ENCODE assay signal across 20 cellular contexts in genomic region chr10:69497611-69498390, GRCh38. TPM values are rescaled to one million over a fixed set of nuclear protein-coding genes. Genes with fewer than 3 reads are reported as not detected.
DNase-seq lines count a peak whose midpoint lies in the region; ATAC-seq and TF ChIP-seq lines count a peak whose summit lies in the region.
"Had no signal": no experiment of that assay in that cellular context is flagged by ENCODE, and none has a peak within 500 bp of the region (broad histone marks: within the 10 kb centered on the region; RNA-seq: fewer than 3 reads in every experiment).

No MANE protein-coding gene starts in this region.

- H3K27me3 ChIP-seq in gastrocnemius medialis, result no peaks in the 10 kb centered on the region
- H3K27me3 ChIP-seq: BE2C, colonic mucosa, ovary had no signal

- no peaks in the 10 kb centered on the region for H3K9me3 ChIP-seq in gastrocnemius medialis
- H3K9me3 ChIP-seq: BE2C, colonic mucosa, ovary, thoracic aorta had no signal

- H3K36me3 Mint-ChIP-seq in activated CD4-positive, alpha-beta memory T cell treated with anti-CD3 and anti-CD28 coated beads, Interleukin-2, amount 10 ng/mL, durations not matched to agents 7 days and 5 days (ENCODE audit: low read depth), result no peaks in the 10 kb centered on the region
- H3K36me3 Mint-ChIP-seq: memory B cell had no signal

- no peak for TF ChIP-seq CTCF in gastrocnemius medialis (IDR thresholded peaks at IDR 0.05 in 4 of 5, conservative IDR thresholded peaks at IDR 0.05 in 1 of 5)

- no peak overlapping the region for H3K4me3 ChIP-seq in gastrocnemius medialis
- H3K4me3 ChIP-seq: colonic mucosa, ovary, SK-N-MC, thoracic aorta had no signal

- H3K4me1 ChIP-seq in gastrocnemius medialis, result peaks cover 45 to 57% of the 10 kb centered on the region in 2 donors
- H3K4me1 ChIP-seq: colonic mucosa had no signal

- intact Hi-C loops in gastrocnemius medialis (cut with DNase I; ENCODE audit: low total_unique reads), result loop anchor here (2.0 kb wide), 2 partner anchors 47 to 59 kb away; partner anchors contain the start of gene TSPAN15

- no peaks in the 10 kb centered on the region for H3K36me3 ChIP-seq in gastrocnemius medialis
- H3K36me3 ChIP-seq: BE2C, colonic mucosa, ovary, thoracic aorta, WERI-Rb-1 had no signal

- no peaks in the 10 kb centered on the region for H3K9me3 Mint-ChIP-seq in activated CD4-positive, alpha-beta memory T cell treated with anti-CD3 and anti-CD28 coated beads, Interleukin-2, amount 10 ng/mL, durations not matched to agents 7 days and 5 days
- H3K9me3 Mint-ChIP-seq: memory B cell had no signal

- H3K27ac ChIP-seq in gastrocnemius medialis, result peak overlapping the region; percentile 68 to 91 (median 84)
- H3K27ac ChIP-seq: colonic mucosa, HL-60, ovary, SK-N-MC, WERI-Rb-1 had no signal

- H3K27ac Mint-ChIP-seq in activated CD4-positive, alpha-beta memory T cell treated with anti-CD3 and anti-CD28 coated beads, Interleukin-2, amount 10 ng/mL, durations not matched to agents 7 days and 5 days, result peak overlapping the region; percentile 28
- H3K27ac Mint-ChIP-seq: memory B cell had no signal

- DNase-seq in GDM1 (lab: John Stamatoyannopoulos, UW) (peak; percentile 38), islet precursor cell (peak; percentile 47), gastrocnemius medialis (peak in 1 of 2 donors; percentile 12), pons (ENCODE audit: low spot score) (no peak), H4 (ENCODE audit: low spot score) (no peak)
- DNase-seq in activated CD4-positive, alpha-beta memory T cell treated with anti-CD3 and anti-CD28 coated beads, Interleukin-2, amount 10 ng/mL, durations not matched to agents 7 days and 5 days, result peak; percentile 42
- DNase-seq: activated CD8-positive, alpha-beta memory T cell treated with anti-CD3 and anti-CD28 coated beads, Interleukin-2, amount 50 U/mL, for 4 hours; BE2C; colonic mucosa; DMS79 treated with DMSO at 0.1 percent for 48 hours; NCI-H1694; NCI-H446 treated with DMSO at 0.1 percent for 48 hours; ovary; WERI-Rb-1 had no signal

- POLR2A ChIA-PET in activated CD4-positive, alpha-beta memory T cell treated with anti-CD3 and anti-CD28 coated beads, Interleukin-2, amount 10 ng/mL, durations not matched to agents 7 days and 5 days (lab: Charles Lee), result interaction anchor here (1.2 to 1.4 kb wide), 2 partner anchors 11 to 180 kb away, joined by 3 read pairs; no protein-coding TSS in a partner anchor

- no peak overlapping the region for H3K4me3 Mint-ChIP-seq in activated CD4-positive, alpha-beta memory T cell treated with anti-CD3 and anti-CD28 coated beads, Interleukin-2, amount 10 ng/mL, durations not matched to agents 7 days and 5 days
- H3K4me3 Mint-ChIP-seq: memory B cell had no signal

- peaks cover 14% of the 10 kb centered on the region for H3K4me1 Mint-ChIP-seq in activated CD4-positive, alpha-beta memory T cell treated with anti-CD3 and anti-CD28 coated beads, Interleukin-2, amount 10 ng/mL, durations not matched to agents 7 days and 5 days
- H3K4me1 Mint-ChIP-seq: memory B cell had no signal

- no peaks in the 10 kb centered on the region for H3K27me3 Mint-ChIP-seq in activated CD4-positive, alpha-beta memory T cell treated with anti-CD3 and anti-CD28 coated beads, Interleukin-2, amount 10 ng/mL, durations not matched to agents 7 days and 5 days

- CTCF ChIA-PET in activated CD4-positive, alpha-beta memory T cell treated with anti-CD3 and anti-CD28 coated beads, Interleukin-2, amount 10 ng/mL, durations not matched to agents 7 days and 5 days (lab: Charles Lee), result interaction anchor here (1.0 to 1.1 kb wide), 2 partner anchors 70 to 90 kb away, joined by 3 read pairs; no protein-coding TSS in a partner anchor

- in situ Hi-C loops in gastrocnemius medialis (cut with MboI; ENCODE audit: low sequenced_read_pairs in 4 of 4), result no loop called here

- no peak for TF ChIP-seq POLR2A in gastrocnemius medialis (IDR thresholded peaks at IDR 0.05)

- no peak for ATAC-seq in gastrocnemius medialis
- no peak for ATAC-seq in HG02678 (IDR thresholded peaks at IDR 0.05; ENCODE audit: unreplicated experiment)
- ATAC-seq: HCT116 had no signal

RNA-seq across cellular contexts. Expression of gene TSPAN15, which starts 46.5 kb away (rescaled TPM):
- 1 to 10 TPM; 9.0 to 9.1 TPM for total RNA-seq in activated CD4-positive, alpha-beta memory T cell treated with anti-CD3 and anti-CD28 coated beads, Interleukin-2, amount 10 ng/mL, durations not matched to agents 7 days and 5 days
- 10 to 100 TPM in 2 of 4 donors, 1 to 10 TPM in 2; 7.9 to 21.0 (median 11.8) TPM for total RNA-seq in gastrocnemius medialis
- total RNA-seq in H4 (2014; rRNA removed; shearing (Covaris generic)), result not detected in 2 replicates

Comparison
In these comparisons a context has a peak if more than half of its experiments do, and no peak if none do; other contexts are left out.
1. DNase-seq: peak in GDM1 (single experiment), activated CD4-positive, alpha-beta memory T cell treated with anti-CD3 and anti-CD28 coated beads, Interleukin-2, amount 10 ng/mL, durations not matched to agents 7 days and 5 days (single experiment) and islet precursor cell (single experiment); none in pons (single experiment) and H4 (single experiment).